ENCODE assay signal across 10 cellular contexts in the genomic region with DNA sequence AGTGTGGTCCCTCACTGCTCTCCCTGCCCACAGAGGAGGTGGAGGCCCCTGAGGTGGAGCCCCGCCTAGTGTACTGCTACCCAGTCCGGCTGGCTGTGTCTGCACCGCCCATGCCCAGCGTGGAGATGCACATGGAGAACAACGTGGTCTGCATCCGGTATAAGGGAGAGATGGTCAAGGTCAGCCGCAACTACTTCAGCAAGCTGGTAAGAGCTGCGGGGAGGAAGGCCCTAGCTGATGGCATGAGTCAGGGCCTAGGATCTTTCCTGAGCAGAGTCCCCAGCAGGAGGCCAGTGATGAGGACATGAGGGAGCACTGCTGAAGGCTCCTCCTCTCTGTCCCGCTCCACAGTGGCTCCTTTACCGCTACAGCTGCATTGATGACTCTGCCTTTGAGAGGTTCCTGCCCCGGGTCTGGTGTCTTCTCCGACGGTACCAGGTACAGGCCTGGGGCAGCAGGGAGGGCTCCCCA. TPM values are rescaled to one million over a fixed set of nuclear protein-coding genes. Genes with fewer than 3 reads are reported as not detected.
DNase-seq lines count a peak whose midpoint lies in the region; ATAC-seq and TF ChIP-seq lines count a peak whose summit lies in the region.
"Had no signal": no experiment of that assay in that cellular context is flagged by ENCODE, and none has a peak within 500 bp of the region (broad histone marks: within the 10 kb centered on the region; RNA-seq: fewer than 3 reads in every experiment).

No MANE protein-coding gene starts in this region.

- 76 to 79% methylated on average over 13 of the region's 13 CpGs for WGBS in esophagus, 2 donors

- H3K27ac ChIP-seq in HCT116 (ENCODE audit: low read depth, low read length) (no peak overlapping the region), Panc1 (ENCODE audit: low read length) (no peak overlapping the region), esophagus (ENCODE audit: low read depth in 2 of 2, low read length in 1 of 2) (peak overlapping the region; percentile 1 to 86)

- H4K20me1 ChIP-seq in HCT116 (ENCODE audit: insufficient read depth): no peaks in the 10 kb centered on the region

- in situ Hi-C loops in Panc1 (cut with HindIII; ENCODE audit: low pct_unique_long_range_greater_than_20kb, low sequenced_read_pairs): no loop called here

- TF ChIP-seq CTCF in HCT116 (IDR thresholded peaks at IDR 0.05 in 2 of 3, conservative IDR thresholded peaks at IDR 0.05 in 1 of 3; ENCODE audit: borderline replicate concordance in 1 of 3, insufficient read depth in 1 of 3, low read depth in 2 of 3, low read length in 2 of 3): no peak
- TF ChIP-seq CTCF in Panc1 (IDR thresholded peaks at IDR 0.05): no peak

- intact Hi-C loops in HCT116 (cut with micrococcal nuclease) (no loop called here), Panc1 (cut with micrococcal nuclease; ENCODE audit: unreplicated experiment) (no loop called here)

- H3K9me3 ChIP-seq in HCT116 (ENCODE audit: control insufficient read depth in 1 of 2, insufficient read depth in 1 of 2, low read depth in 1 of 2, low read length in 2 of 2): no peaks in the 10 kb centered on the region
- H3K9me3 ChIP-seq in Panc1 (ENCODE audit: control insufficient read depth, insufficient read depth, low read depth, low read length): no peaks in the 10 kb centered on the region
- no peaks in the 10 kb centered on the region for H3K9me3 ChIP-seq in esophagus (ENCODE audit: control insufficient read depth in 2 of 2, insufficient read depth in 1 of 2, low read depth in 1 of 2, low read length in 1 of 2)

- no peaks in the 10 kb centered on the region for H3K79me2 ChIP-seq in HCT116 (ENCODE audit: insufficient read depth, low read length)

- H3K36me3 ChIP-seq in HCT116 (ENCODE audit: control insufficient read depth in 1 of 2, insufficient read depth in 2 of 2, low read length in 2 of 2) (peaks cover 35 to 46% of the 10 kb centered on the region in 2 experiments; a peak in 3 of 4 replicates), Panc1 (ENCODE audit: control insufficient read depth, insufficient read depth, low read length) (peaks cover 2% of the 10 kb centered on the region), esophagus (ENCODE audit: control insufficient read depth in 2 of 2, insufficient read depth in 2 of 2, low read length in 1 of 2) (peaks cover 17 to 72% of the 10 kb centered on the region in 2 donors)

- no peak for TF ChIP-seq RAD21 in HCT116 (IDR thresholded peaks at IDR 0.05; ENCODE audit: low read depth)

- TF ChIP-seq POLR2A in HCT116 (IDR thresholded peaks at IDR 0.05; ENCODE audit: borderline replicate concordance, extremely low read depth, insufficient read depth, insufficient read length): no peak

- no peak overlapping the region for H3K9ac ChIP-seq in HCT116 (ENCODE audit: low read length)

- H2AFZ ChIP-seq in HCT116 (ENCODE audit: low read depth, low read length, poor library complexity, severe bottlenecking): no peak overlapping the region

- BruUV-seq in HCT116 (replicated peaks; lab: Mats Ljungman, UMichigan) (no TSS peak), Panc1 (replicated peaks; lab: Mats Ljungman, UMichigan) (no TSS peak)

- H3K4me2 ChIP-seq in HCT116 (ENCODE audit: low read length): no peak overlapping the region

- H3K9me2 ChIP-seq in HCT116 (ENCODE audit: insufficient read depth): no peaks in the 10 kb centered on the region

- H3K4me1 ChIP-seq in HCT116 (ENCODE audit: control insufficient read depth in 1 of 2, insufficient read depth in 2 of 2, low read length in 2 of 2) (peaks cover 0 to 4% of the 10 kb centered on the region in 2 experiments; a peak in 1 of 4 replicates), Panc1 (ENCODE audit: control insufficient read depth, insufficient read depth, low read length) (no peaks in the 10 kb centered on the region), esophagus (ENCODE audit: control insufficient read depth in 2 of 2, insufficient read depth in 2 of 2, low read length in 1 of 2) (peaks cover 0 to 35% of the 10 kb centered on the region in 2 donors)

- RAD21 ChIA-PET in HCT116 (lab: Charles Lee; ENCODE audit: low non-redundant PET in 1 of 2, low total read pairs in 2 of 2, uncharacterized antibody in 2 of 2, unreplicated experiment in 2 of 2): no interaction called here

- no peak overlapping the region for H3K4me3 ChIP-seq in HCT116 (replicated peaks in 1 of 2; ENCODE audit: low read depth in 1 of 2, low read length in 2 of 2)
- no peak overlapping the region for H3K4me3 ChIP-seq in Panc1 (ENCODE audit: low read depth in 2 of 2, low read length in 2 of 2)
- no peak overlapping the region for H3K4me3 ChIP-seq in esophagus (ENCODE audit: low read depth in 1 of 2, low read length in 2 of 2)

- POLR2A ChIA-PET in HCT116 (lab: Charles Lee) (no interaction called here), Panc1 (lab: Charles Lee) (interaction anchor here (0.5 kb wide), 1 partner anchor 11 kb away, joined by 3 read pairs; the partner anchor contains the start of gene PCIF1)

- H3K27me3 ChIP-seq in HCT116 (ENCODE audit: insufficient read depth, low read length) (no peaks in the 10 kb centered on the region), Panc1 (ENCODE audit: control insufficient read depth, insufficient read depth, low read length) (no peaks in the 10 kb centered on the region), esophagus (ENCODE audit: control insufficient read depth in 1 of 2, insufficient read depth in 2 of 2, low read length in 2 of 2) (no peaks in the 10 kb centered on the region)

- ATAC-seq in HCT116 (peak; percentile 14; the same call in 1 of the 2 replicates), Panc1 (peak; percentile 9; the same call in 1 of the 2 replicates)

- CTCF ChIA-PET in HCT116 (lab: Charles Lee): interaction anchor here (1.0 kb wide), 1 partner anchor 24 kb away, joined by 4 read pairs; no protein-coding TSS in a partner anchor
- CTCF ChIA-PET in Panc1 (lab: Charles Lee): interaction anchor here (0.6 kb wide), 1 partner anchor 169 kb away, joined by 3 read pairs; no protein-coding TSS in a partner anchor

- DNase-seq in HCT116 (ENCODE audit: low read depth, low spot score) (no peak), Panc1 (ENCODE audit: low read depth, low spot score) (no peak), smooth muscle cell of the brain vasculature (ENCODE audit: low read depth, low spot score) (peak; percentile 55), NCI-H345 (lab: John Stamatoyannopoulos, UW) (no peak), NCI-H345 treated with DMSO at 0.1 percent for 48 hours (lab: John Stamatoyannopoulos, UW; ENCODE audit: unreplicated experiment) (no peak), NCI-H1694 treated with DMSO at 0.1 percent for 48 hours (lab: John Stamatoyannopoulos, UW) (no peak)
- DNase-seq in stimulated activated naive CD4-positive, alpha-beta T cell (lab: John Stamatoyannopoulos, UW): no peak
- DNase-seq: DND-41, NCI-H774 had no signal

TF ChIP-seq in HCT116, 20 proteins besides CTCF, POLR2A, EP300 and RAD21 (continues in another document):
- TF ChIP-seq TCF7L2 (IDR thresholded peaks at IDR 0.05; ENCODE audit: borderline replicate concordance, extremely low read depth, insufficient read depth, insufficient read length) (no peak), ZFX (IDR thresholded peaks at IDR 0.05) (no peak), SIN3A (IDR thresholded peaks at IDR 0.05; ENCODE audit: low read depth) (no peak), POLR2AphosphoS5 (IDR thresholded peaks at IDR 0.05; ENCODE audit: low read depth, low read length) (no peak), EZH2phosphoT487 (IDR thresholded peaks at IDR 0.05; ENCODE audit: borderline replicate concordance) (no peak), EZH2 (IDR thresholded peaks at IDR 0.05) (no peak), SP1 (IDR thresholded peaks at IDR 0.05; ENCODE audit: low read depth) (no peak), JUND (IDR thresholded peaks at IDR 0.05) (no peak), SRF (IDR thresholded peaks at IDR 0.05; ENCODE audit: low read depth) (no peak), CBX3 (IDR thresholded peaks at IDR 0.05; ENCODE audit: low read depth) (no peak), ZNF274 (IDR thresholded peaks at IDR 0.05; ENCODE audit: low read depth, low read length) (no peak), CEBPB (IDR thresholded peaks at IDR 0.05; ENCODE audit: low read depth) (no peak)
- TF ChIP-seq, protein P1, sequence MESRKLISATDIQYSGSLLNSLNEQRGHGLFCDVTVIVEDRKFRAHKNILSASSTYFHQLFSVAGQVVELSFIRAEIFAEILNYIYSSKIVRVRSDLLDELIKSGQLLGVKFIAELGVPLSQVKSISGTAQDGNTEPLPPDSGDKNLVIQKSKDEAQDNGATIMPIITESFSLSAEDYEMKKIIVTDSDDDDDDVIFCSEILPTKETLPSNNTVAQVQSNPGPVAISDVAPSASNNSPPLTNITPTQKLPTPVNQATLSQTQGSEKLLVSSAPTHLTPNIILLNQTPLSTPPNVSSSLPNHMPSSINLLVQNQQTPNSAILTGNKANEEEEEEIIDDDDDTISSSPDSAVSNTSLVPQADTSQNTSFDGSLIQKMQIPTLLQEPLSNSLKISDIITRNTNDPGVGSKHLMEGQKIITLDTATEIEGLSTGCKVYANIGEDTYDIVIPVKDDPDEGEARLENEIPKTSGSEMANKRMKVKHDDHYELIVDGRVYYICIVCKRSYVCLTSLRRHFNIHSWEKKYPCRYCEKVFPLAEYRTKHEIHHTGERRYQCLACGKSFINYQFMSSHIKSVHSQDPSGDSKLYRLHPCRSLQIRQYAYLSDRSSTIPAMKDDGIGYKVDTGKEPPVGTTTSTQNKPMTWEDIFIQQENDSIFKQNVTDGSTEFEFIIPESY (IDR thresholded peaks at IDR 0.05; ENCODE audit: extremely low read depth, insufficient replicate concordance, low read length): no peak

RNA-seq across cellular contexts. Expression of gene PCIF1, which starts 11.2 kb away (rescaled TPM):
- total RNA-seq in HCT116 (2021; ENCODE audit: unreplicated experiment): 31.8 TPM
- 32.4 and 33.1 TPM in 2 replicates for polyA plus RNA-seq in HCT116 (2012)
- total RNA-seq in Panc1 (2021; ENCODE audit: unreplicated experiment): 24.6 TPM
- 34.8 TPM for polyA plus RNA-seq in Panc1 (2012; ENCODE audit: insufficient read length)
- 10 to 100 TPM; 18.0 to 20.9 TPM for polyA plus RNA-seq in esophagus

RNA-seq across cellular contexts. Expression of gene ZNF335, which starts 26.3 kb away (rescaled TPM):
- total RNA-seq in HCT116 (2021; ENCODE audit: unreplicated experiment) (20.8 TPM), Panc1 (2021; ENCODE audit: unreplicated experiment) (31.1 TPM)
- 17.5 and 19.2 TPM in 2 replicates for polyA plus RNA-seq in HCT116 (2012)
- 25.2 TPM for polyA plus RNA-seq in Panc1 (2012; ENCODE audit: insufficient read length)
- 10 to 100 TPM; 10.7 to 18.0 TPM for polyA plus RNA-seq in esophagus

RNA-seq across cellular contexts. Expression of gene PLTP, which starts 33.8 kb away (rescaled TPM):
- total RNA-seq in HCT116 (2021; ENCODE audit: unreplicated experiment) (4.7 TPM), Panc1 (2021; ENCODE audit: unreplicated experiment) (17.7 TPM)
- polyA plus RNA-seq in HCT116 (2012): 7.1 and 7.5 TPM in 2 replicates
- polyA plus RNA-seq in Panc1 (2012; ENCODE audit: insufficient read length): 73.4 TPM
- 10 to 100 TPM; 27.0 to 27.2 TPM for polyA plus RNA-seq in esophagus

RNA-seq across cellular contexts. Expression of gene CTSA, which starts 54.6 kb away (rescaled TPM):
- total RNA-seq in HCT116 (2021; ENCODE audit: unreplicated experiment): 109 TPM
- polyA plus RNA-seq in HCT116 (2012): 116 and 130 TPM in 2 replicates
- 232 TPM for total RNA-seq in Panc1 (2021; ENCODE audit: unreplicated experiment)
- polyA plus RNA-seq in Panc1 (2012; ENCODE audit: insufficient read length): 267 TPM
- 10 to 100 TPM; 43.6 to 55.0 TPM for polyA plus RNA-seq in esophagus

RNA-seq across cellular contexts. Expression of gene NEURL2, which starts 54.7 kb away (rescaled TPM):
- 0.96 TPM for total RNA-seq in HCT116 (2021; ENCODE audit: unreplicated experiment)
- polyA plus RNA-seq in HCT116 (2012): 0.27 and 0.59 TPM in 2 replicates
- 3.0 TPM for total RNA-seq in Panc1 (2021; ENCODE audit: unreplicated experiment)
- polyA plus RNA-seq in Panc1 (2012; ENCODE audit: insufficient read length): 4.1 TPM
- polyA plus RNA-seq in esophagus: 1 to 10 TPM; 1.4 to 2.5 TPM

Comparison
In these comparisons a context has a peak if more than half of its experiments do, and no peak if none do; other contexts are left out.
1. H3K27ac ChIP-seq: peak in esophagus (2 of 2); none in HCT116 (single experiment) and Panc1 (single experiment).